In genomic region chr10:124152781-124153600, GRCh38 we compare ENCODE assay signal across 8 cellular contexts. TPM values are rescaled to one million over a fixed set of nuclear protein-coding genes. Genes with fewer than 3 reads are reported as not detected.
A peak's percentile ranks its signal among the peaks of the same experiment; 100 is the strongest.
DNase-seq lines count a peak whose midpoint lies in the region; ATAC-seq and TF ChIP-seq lines count a peak whose summit lies in the region.

No MANE protein-coding gene starts in this region.

- ATAC-seq in HG03064 (IDR thresholded peaks at IDR 0.05; ENCODE audit: low read depth, unreplicated experiment) = peak; percentile 71

- H3K4me3 ChIP-seq in fibroblast of the aortic adventitia (ENCODE audit: low read depth, low read length) (no peak overlapping the region), ovary (no peak overlapping the region)

- TF ChIP-seq POLR2A in ovary (IDR thresholded peaks at IDR 0.05) = no peak

- H3K27me3 ChIP-seq in ovary = no peaks in the 10 kb centered on the region

- H3K27ac ChIP-seq in ovary = peak overlapping the region; percentile 45 to 47

- TF ChIP-seq EP300 in ovary (IDR thresholded peaks at IDR 0.05) = no peak

- H3K9me3 ChIP-seq in ovary = no peaks in the 10 kb centered on the region

- 48 to 64% (median 57%) methylated on average over 24 to 25 of the region's 25 CpGs for WGBS in ovary, 3 donors

- H3K36me3 ChIP-seq in ovary = no peaks in the 10 kb centered on the region

- DNase-seq in NCI-H2227 (lab: John Stamatoyannopoulos, UW; ENCODE audit: unreplicated experiment) (peak; percentile 3), NCI-H2227 treated with DMSO at 0.1 percent for 48 hours (lab: John Stamatoyannopoulos, UW) (no peak), NCI-H2171 treated with DMSO at 0.1 percent for 48 hours (lab: John Stamatoyannopoulos, UW) (peak; percentile 68), activated T-cell treated with anti-CD3 and anti-CD28 coated beads for 1 hour (ENCODE audit: low read depth) (peak; percentile 11), fibroblast of the aortic adventitia (ENCODE audit: low read depth) (peak; percentile 79), ovary (peak in 2 of 5 donors; percentile 36 to 45), cerebellum (ENCODE audit: low spot score) (no peak)

- intact Hi-C loops in ovary (cut with DNase I) = no loop called here

- TF ChIP-seq CTCF in fibroblast of the aortic adventitia (IDR thresholded peaks at IDR 0.05; ENCODE audit: insufficient read depth, low read length) = no peak
- TF ChIP-seq CTCF in ovary (IDR thresholded peaks at IDR 0.05) = no peak

- peaks cover 30% of the 10 kb centered on the region for H3K4me1 ChIP-seq in ovary (ENCODE audit: insufficient read depth)

RNA-seq across cellular contexts. Expression of gene CHST15, which starts 59.6 kb away (rescaled TPM):
- total RNA-seq in fibroblast of the aortic adventitia (ENCODE audit: low replicate concordance) (2.0 and 5.6 TPM in 2 replicates), ovary (10 to 100 TPM; 45.8 to 93.0 (median 67.1) TPM), cerebellum (36.7 TPM)
- polyA plus RNA-seq in ovary = 10 to 100 TPM; 35.9 to 37.2 TPM

Comparison
In these comparisons a context has a peak if more than half of its experiments do, and no peak if none do; other contexts are left out.
1. DNase-seq: peak in NCI-H2227 (single experiment), NCI-H2171 treated with DMSO at 0.1 percent for 48 hours (single experiment), activated T-cell treated with anti-CD3 and anti-CD28 coated beads for 1 hour (single experiment) and fibroblast of the aortic adventitia (single experiment); none in NCI-H2227 treated with DMSO at 0.1 percent for 48 hours (single experiment) and cerebellum (single experiment).